8 cellular contexts compared by ENCODE assay signal in the genomic region with DNA sequence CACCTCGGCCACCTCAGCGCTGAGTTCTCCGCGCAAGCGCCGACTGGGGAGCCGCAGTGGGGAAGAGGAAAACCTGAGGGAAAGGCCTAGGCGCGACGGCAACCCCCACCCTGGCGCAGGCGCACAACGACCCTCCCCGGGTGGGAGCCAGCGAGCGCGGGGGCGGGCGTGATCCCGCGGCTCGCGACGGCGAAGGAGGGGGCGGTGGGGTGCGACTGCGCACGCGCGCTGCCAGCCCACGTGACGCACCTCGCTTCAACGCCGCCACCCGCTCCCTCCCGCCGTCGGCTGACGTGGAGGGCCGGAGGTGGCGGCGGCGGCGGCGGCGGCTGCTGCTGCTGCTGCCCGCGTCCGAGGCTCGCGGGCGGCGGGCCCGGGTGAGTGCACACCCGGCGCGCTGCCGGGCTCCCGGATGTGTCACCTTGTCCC. TPM values are rescaled to one million over a fixed set of nuclear protein-coding genes. Genes with fewer than 3 reads are reported as not detected.
DNase-seq lines count a peak whose midpoint lies in the region; ATAC-seq and TF ChIP-seq lines count a peak whose summit lies in the region.

PIGP (minus strand) TSS at position 84 of the 429 bp plus-strand sequence. CDS start 556 bp downstream, outside the sequence.
TTC3 (plus strand) TSS at position 267 of the 429 bp plus-strand sequence. CDS start 14,004 bp downstream, outside the sequence.

- H3F3A ChIP-seq in GM23338 (replicated peaks; ENCODE audit: low read depth), result no peaks in the 10 kb centered on the region

- H3K9me3 Mint-ChIP-seq in GM23338, result peaks cover 3% of the 10 kb centered on the region; the same call in 1 of the 3 replicates
- H3K9me3 Mint-ChIP-seq in activated T-helper 1 cell treated with anti-CD3 and anti-CD28 coated beads, Interleukin-12 subunit alpha, Interleukin-12 subunit beta, Interleukin-2, Interleukin-4 antibody, amounts not matched to agents 30 ng/mL and 10 ng/mL and 1 ng/mL, durations not matched to agents 14 hours and 24 hours and 36 hours, result no peaks in the 10 kb centered on the region
- H3K9me3 Mint-ChIP-seq in naive thymus-derived CD8-positive, alpha-beta T cell, result no peaks in the 10 kb centered on the region

- H3K79me2 ChIP-seq in GM23338 (replicated peaks; ENCODE audit: insufficient read depth), result peaks cover 22% of the 10 kb centered on the region

- peak within 1 kb of the TSS; percentile 72 for H3K4me3 ChIP-seq in GM23338

- H3K4me1 Mint-ChIP-seq in GM23338, result peaks cover 20% of the 10 kb centered on the region
- H3K4me1 Mint-ChIP-seq in activated T-helper 1 cell treated with anti-CD3 and anti-CD28 coated beads, Interleukin-12 subunit alpha, Interleukin-12 subunit beta, Interleukin-2, Interleukin-4 antibody, amounts not matched to agents 30 ng/mL and 10 ng/mL and 1 ng/mL, durations not matched to agents 14 hours and 24 hours and 36 hours (ENCODE audit: low read depth), result peaks cover 50% of the 10 kb centered on the region
- peaks cover 24 to 61% (median 49%) of the 10 kb centered on the region in 4 donors for H3K4me1 Mint-ChIP-seq in naive thymus-derived CD8-positive, alpha-beta T cell

- peaks cover 44% of the 10 kb centered on the region for H3K27me3 ChIP-seq in GM23338 (ENCODE audit: insufficient read depth)

- H3K27ac Mint-ChIP-seq in GM23338, result no peak within 1 kb of the TSS
- H3K27ac Mint-ChIP-seq in activated T-helper 1 cell treated with anti-CD3 and anti-CD28 coated beads, Interleukin-12 subunit alpha, Interleukin-12 subunit beta, Interleukin-2, Interleukin-4 antibody, amounts not matched to agents 30 ng/mL and 10 ng/mL and 1 ng/mL, durations not matched to agents 14 hours and 24 hours and 36 hours, result peak within 1 kb of the TSS; percentile 95
- peak within 1 kb of the TSS; percentile 93 to 99 (median 99) for H3K27ac Mint-ChIP-seq in naive thymus-derived CD8-positive, alpha-beta T cell

- peak; percentile 81 for ATAC-seq in GM23338
- peak; percentile 58 to 61 for ATAC-seq in naive thymus-derived CD8-positive, alpha-beta T cell

- peaks cover 5% of the 10 kb centered on the region; the same call in 1 of the 2 replicates for H3K4me1 ChIP-seq in GM23338 (ENCODE audit: insufficient read depth)

- POLR2A ChIA-PET in naive thymus-derived CD8-positive, alpha-beta T cell (lab: Charles Lee), result interaction anchor here (1.1 kb wide), 1 partner anchor 107 kb away, joined by 4 read pairs; no protein-coding TSS in a partner anchor

- H3K36me3 Mint-ChIP-seq in GM23338 (ENCODE audit: low read depth), result peaks cover 10% of the 10 kb centered on the region
- peaks cover 20% of the 10 kb centered on the region for H3K36me3 Mint-ChIP-seq in activated T-helper 1 cell treated with anti-CD3 and anti-CD28 coated beads, Interleukin-12 subunit alpha, Interleukin-12 subunit beta, Interleukin-2, Interleukin-4 antibody, amounts not matched to agents 30 ng/mL and 10 ng/mL and 1 ng/mL, durations not matched to agents 14 hours and 24 hours and 36 hours (ENCODE audit: low read depth)
- peaks cover 0 to 25% (median 8%) of the 10 kb centered on the region in 3 donors for H3K36me3 Mint-ChIP-seq in naive thymus-derived CD8-positive, alpha-beta T cell

- H3K4me2 ChIP-seq in GM23338, result peak within 1 kb of the TSS; percentile 89

- no peak for TF ChIP-seq CTCF in GM23338 (conservative IDR thresholded peaks at IDR 0.05; ENCODE audit: low read depth in 2 of 2)

- peak; percentile 90 for DNase-seq in DMS79 (lab: John Stamatoyannopoulos, UW)
- DNase-seq in GM23338 (ENCODE audit: low spot score), result peak; percentile 89
- peak; percentile 94 for DNase-seq in LHCN-M2 (ENCODE audit: low read depth)
- peak; percentile 88 for DNase-seq in RPMI7951 (ENCODE audit: low read depth)
- DNase-seq in activated T-helper 1 cell treated with anti-CD3 and anti-CD28 coated beads, Interleukin-12 subunit alpha, Interleukin-12 subunit beta, Interleukin-2, Interleukin-4 antibody, amounts not matched to agents 30 ng/mL and 10 ng/mL and 1 ng/mL, durations not matched to agents 14 hours and 24 hours and 36 hours (ENCODE audit: low spot score), result peak; percentile 93
- DNase-seq in fibroblast of gingiva (ENCODE audit: low read depth), result peak; percentile 94
- DNase-seq in naive thymus-derived CD8-positive, alpha-beta T cell, result peak; percentile 93 to 99 (median 97)
- DNase-seq in stimulated activated naive CD4-positive, alpha-beta T cell (lab: John Stamatoyannopoulos, UW), result peak; percentile 92 to 96 (median 95)

- H3K9me2 ChIP-seq in GM23338 (ENCODE audit: insufficient read depth), result no peaks in the 10 kb centered on the region

- no peaks in the 10 kb centered on the region for H3K36me3 ChIP-seq in GM23338 (ENCODE audit: insufficient read depth)

- H2AFZ ChIP-seq in GM23338, result peak within 1 kb of the TSS; percentile 90

- intact Hi-C loops in activated T-helper 1 cell treated with anti-CD3 and anti-CD28 coated beads, Interleukin-12 subunit alpha, Interleukin-12 subunit beta, Interleukin-2, Interleukin-4 antibody, amounts not matched to agents 30 ng/mL and 10 ng/mL and 1 ng/mL, durations not matched to agents 14 hours and 24 hours and 36 hours (cut with micrococcal nuclease), result loop anchor here (1.0 to 10.0 kb wide), 8 partner anchors 84 to 748 kb away; partner anchors contain the start of genes DYRK1A, HLCS, MORC3 and VPS26C

- peak within 1 kb of the TSS; percentile 88 for H3K4me3 Mint-ChIP-seq in GM23338
- peak within 1 kb of the TSS; percentile 95 for H3K4me3 Mint-ChIP-seq in activated T-helper 1 cell treated with anti-CD3 and anti-CD28 coated beads, Interleukin-12 subunit alpha, Interleukin-12 subunit beta, Interleukin-2, Interleukin-4 antibody, amounts not matched to agents 30 ng/mL and 10 ng/mL and 1 ng/mL, durations not matched to agents 14 hours and 24 hours and 36 hours
- peak within 1 kb of the TSS; percentile 88 to 100 (median 97) for H3K4me3 Mint-ChIP-seq in naive thymus-derived CD8-positive, alpha-beta T cell

- H3K27me3 Mint-ChIP-seq in GM23338 (ENCODE audit: insufficient read depth, low read depth, poor library complexity), result peaks cover 31% of the 10 kb centered on the region
- H3K27me3 Mint-ChIP-seq in activated T-helper 1 cell treated with anti-CD3 and anti-CD28 coated beads, Interleukin-12 subunit alpha, Interleukin-12 subunit beta, Interleukin-2, Interleukin-4 antibody, amounts not matched to agents 30 ng/mL and 10 ng/mL and 1 ng/mL, durations not matched to agents 14 hours and 24 hours and 36 hours (ENCODE audit: insufficient read depth), result peaks cover 2% of the 10 kb centered on the region
- no peaks in the 10 kb centered on the region for H3K27me3 Mint-ChIP-seq in naive thymus-derived CD8-positive, alpha-beta T cell

- peaks cover 4% of the 10 kb centered on the region for H4K20me1 ChIP-seq in GM23338 (replicated peaks; ENCODE audit: insufficient read depth)

- no peak within 1 kb of the TSS for H3K27ac ChIP-seq in GM23338 (ENCODE audit: low read depth)

TF ChIP-seq in GM23338, 12 proteins besides CTCF, POLR2A, EP300 and RAD21:
- TF ChIP-seq NANOG (IDR thresholded peaks at IDR 0.05; ENCODE audit: borderline replicate concordance), result no peak
- no peak for TF ChIP-seq STAT1 (IDR thresholded peaks at IDR 0.05; ENCODE audit: unreplicated experiment)
- TF ChIP-seq ZNF331 (CRISPR knock-in tag; IDR thresholded peaks at IDR 0.05; ENCODE audit: low read depth), result no peak
- peak; percentile 69 for TF ChIP-seq CREB1 (CRISPR knock-in tag; IDR thresholded peaks at IDR 0.05; ENCODE audit: low read depth)
- TF ChIP-seq EZH2 (IDR thresholded peaks at IDR 0.05; ENCODE audit: low read depth, unreplicated experiment), result no peak

RNA-seq across cellular contexts. Expression of gene PIGP, which starts in this region (rescaled TPM):
- 4.9 and 5.2 TPM in 2 replicates for total RNA-seq in GM23338 (2014; rRNA removed; shearing (Covaris generic))
- 19.6 and 22.7 TPM in 2 replicates for polyA plus RNA-seq in GM23338 (2016; fragmentation: Nextera tagmentation; extraction: Ambion mirVana)
- 11.1 and 24.1 TPM in 2 replicates for total RNA-seq in LHCN-M2 (2014; rRNA removed)
- polyA plus RNA-seq in LHCN-M2 (2012), result 18.0 TPM
- total RNA-seq in RPMI7951 (2014; rRNA removed; shearing (Covaris generic)), result 11.3 and 22.8 TPM in 2 replicates
- total RNA-seq in activated T-helper 1 cell treated with anti-CD3 and anti-CD28 coated beads, Interleukin-12 subunit alpha, Interleukin-12 subunit beta, Interleukin-2, Interleukin-4 antibody, amounts not matched to agents 30 ng/mL and 10 ng/mL and 1 ng/mL, durations not matched to agents 14 hours and 24 hours and 36 hours, result 18.2 and 20.1 TPM in 2 replicates
- 10 to 100 TPM; 19.9 to 22.1 TPM for total RNA-seq in naive thymus-derived CD8-positive, alpha-beta T cell
- 10 to 100 TPM; 32.8 to 45.2 (median 38.3) TPM for polyA plus RNA-seq in naive thymus-derived CD8-positive, alpha-beta T cell

RNA-seq across cellular contexts. Expression of gene TTC3, which starts in this region (rescaled TPM):
- total RNA-seq in GM23338 (2014; rRNA removed; shearing (Covaris generic)), result 26.8 and 48.6 TPM in 2 replicates
- polyA plus RNA-seq in GM23338 (2016; fragmentation: Nextera tagmentation; extraction: Ambion mirVana), result 20.2 and 28.9 TPM in 2 replicates
- 168 and 189 TPM in 2 replicates for total RNA-seq in LHCN-M2 (2014; rRNA removed)
- 37.2 TPM for polyA plus RNA-seq in LHCN-M2 (2012)
- total RNA-seq in RPMI7951 (2014; rRNA removed; shearing (Covaris generic)), result 65.9 and 74.0 TPM in 2 replicates
- total RNA-seq in activated T-helper 1 cell treated with anti-CD3 and anti-CD28 coated beads, Interleukin-12 subunit alpha, Interleukin-12 subunit beta, Interleukin-2, Interleukin-4 antibody, amounts not matched to agents 30 ng/mL and 10 ng/mL and 1 ng/mL, durations not matched to agents 14 hours and 24 hours and 36 hours, result 61.8 and 69.3 TPM in 2 replicates
- 100 to 1,000 TPM; 159 to 169 TPM for total RNA-seq in naive thymus-derived CD8-positive, alpha-beta T cell
- polyA plus RNA-seq in naive thymus-derived CD8-positive, alpha-beta T cell, result 100 to 1,000 TPM in 1 of 3 donors, 10 to 100 TPM in 2; 51.1 to 134 (median 69.8) TPM
